In the genomic region with DNA sequence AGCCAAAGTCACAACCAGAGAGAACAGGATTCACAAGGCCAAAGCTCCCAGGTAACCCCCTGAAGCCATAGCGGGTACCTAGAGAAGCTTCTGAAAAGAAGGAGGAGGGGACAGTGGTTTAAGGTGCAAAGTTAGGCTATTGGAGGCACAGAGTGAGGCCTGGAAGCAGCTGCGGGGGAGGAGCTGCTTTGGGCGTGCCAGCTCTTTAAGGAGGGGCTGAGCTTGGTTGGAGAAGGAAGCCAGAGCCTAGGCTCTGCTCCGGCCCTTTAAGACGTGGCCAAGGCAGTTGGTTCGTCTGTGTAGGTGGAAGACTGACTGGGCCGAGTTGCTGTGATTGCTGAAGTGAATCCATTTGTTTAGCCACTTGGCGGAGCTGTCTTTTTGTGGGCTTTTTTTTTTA, we compare ENCODE assay signal across 9 cellular contexts. TPM values are rescaled to one million over a fixed set of nuclear protein-coding genes. Genes with fewer than 3 reads are reported as not detected.
DNase-seq lines count a peak whose midpoint lies in the region; ATAC-seq and TF ChIP-seq lines count a peak whose summit lies in the region.
"Had no signal": no experiment of that assay in that cellular context is flagged by ENCODE, and none has a peak within 500 bp of the region (broad histone marks: within the 10 kb centered on the region; RNA-seq: fewer than 3 reads in every experiment).

No MANE protein-coding gene starts in this region.

- DNase-seq in NCI-H82 (lab: John Stamatoyannopoulos, UW) (peak; percentile 8), NCI-H82 treated with DMSO at 0.1 percent for 48 hours (lab: John Stamatoyannopoulos, UW; ENCODE audit: unreplicated experiment) (no peak), heart left ventricle (peak; percentile 42 to 71 (median 63)), renal cortical epithelial cell (ENCODE audit: low read depth) (peak; percentile 83), SKM-1 treated with dmso at 0.1 percent for 144 hours (lab: John Stamatoyannopoulos, UW; ENCODE audit: unreplicated experiment) (no peak), NCI-H2107 (lab: John Stamatoyannopoulos, UW) (no peak)
- peak; percentile 19 for DNase-seq in activated CD8-positive, alpha-beta T cell treated with anti-CD3 and anti-CD28 coated beads for 36 hours

- H3K4me1 ChIP-seq in heart left ventricle = peaks cover 0 to 20% (median 0%) of the 10 kb centered on the region in 12 donors
- H3K4me1 ChIP-seq: A549 had no signal

- H3K27ac ChIP-seq in heart left ventricle = peak overlapping the region in 10 of 12 donors; percentile 30 to 81 (median 75)
- H3K27ac ChIP-seq: A549 had no signal

- ATAC-seq in HG02798 (IDR thresholded peaks at IDR 0.05; ENCODE audit: poor library complexity, unreplicated experiment) = peak; percentile 93
- peak; percentile 33 for ATAC-seq in activated CD8-positive, alpha-beta T cell treated with anti-CD3 and anti-CD28 coated beads for 36 hours
- ATAC-seq in heart left ventricle = peak; percentile 79 to 91 (median 88)
- ATAC-seq: A549 had no signal

- POLR2A ChIA-PET in activated CD8-positive, alpha-beta T cell treated with anti-CD3 and anti-CD28 coated beads for 36 hours (lab: Charles Lee) = no interaction called here

- no peaks in the 10 kb centered on the region for H3K36me3 ChIP-seq in heart left ventricle

- H3K27ac Mint-ChIP-seq in activated CD8-positive, alpha-beta T cell treated with anti-CD3 and anti-CD28 coated beads for 36 hours = no peak overlapping the region

- CTCF ChIA-PET in activated CD8-positive, alpha-beta T cell treated with anti-CD3 and anti-CD28 coated beads for 36 hours (lab: Charles Lee) = interaction anchor here (1.9 kb wide), 1 partner anchor 15 kb away, joined by 6 read pairs; no protein-coding TSS in a partner anchor

- whole genome bisulfite sequencing in heart left ventricle, 4 donors = 16 to 29% (median 26%) methylated on average over 8 of the region's 8 CpGs

- H3K36me3 Mint-ChIP-seq in activated CD8-positive, alpha-beta T cell treated with anti-CD3 and anti-CD28 coated beads for 36 hours (ENCODE audit: low read depth) = no peaks in the 10 kb centered on the region

- TF ChIP-seq POLR2A in heart left ventricle (IDR thresholded peaks at IDR 0.05) = no peak

- peaks cover 0 to 19% (median 0%) of the 10 kb centered on the region in 9 donors for H3K27me3 ChIP-seq in heart left ventricle

- intact Hi-C loops in activated CD8-positive, alpha-beta T cell treated with anti-CD3 and anti-CD28 coated beads for 36 hours (cut with micrococcal nuclease) = no loop called here
- intact Hi-C loops in heart left ventricle (cut with DNase I) = loop anchor here in 2 of 10 donors (10.0 kb wide), 2 partner anchors 329 to 519 kb away; a partner anchor contains a TSS

- no peaks in the 10 kb centered on the region for H3K9me3 Mint-ChIP-seq in activated CD8-positive, alpha-beta T cell treated with anti-CD3 and anti-CD28 coated beads for 36 hours

- no peak overlapping the region for H3K4me3 Mint-ChIP-seq in activated CD8-positive, alpha-beta T cell treated with anti-CD3 and anti-CD28 coated beads for 36 hours

- H3K9me3 ChIP-seq in heart left ventricle = no peaks in the 10 kb centered on the region
- H3K9me3 ChIP-seq: A549 had no signal

- peak overlapping the region in 11 of 12 donors; percentile 17 to 69 (median 55) for H3K4me3 ChIP-seq in heart left ventricle
- H3K4me3 ChIP-seq: A549 had no signal

- H3K4me1 Mint-ChIP-seq in activated CD8-positive, alpha-beta T cell treated with anti-CD3 and anti-CD28 coated beads for 36 hours (ENCODE audit: low read depth) = peaks cover 6% of the 10 kb centered on the region

- H3K27me3 Mint-ChIP-seq in activated CD8-positive, alpha-beta T cell treated with anti-CD3 and anti-CD28 coated beads for 36 hours = peaks cover 8% of the 10 kb centered on the region

- no peak for TF ChIP-seq CTCF in activated CD8-positive, alpha-beta T cell treated with anti-CD3 and anti-CD28 coated beads for 36 hours (IDR thresholded peaks at IDR 0.05)
- TF ChIP-seq CTCF in heart left ventricle (IDR thresholded peaks at IDR 0.05) = peak in 2 of 12 donors; percentile 13 to 29

RNA-seq across cellular contexts. Expression of a gene that starts 1.5 kb away (rescaled TPM):
- total RNA-seq in activated CD8-positive, alpha-beta T cell treated with anti-CD3 and anti-CD28 coated beads for 36 hours = 1 to 10 TPM in 1 of 2 experiments, under 1 TPM in 1; 0.76 to 1.2 TPM
- total RNA-seq in heart left ventricle = 1 to 10 TPM; 1.4 to 6.2 (median 2.6) TPM
- polyA plus RNA-seq in heart left ventricle = 1 to 10 TPM; 1.6 to 3.5 TPM
- 2.1 and 9.5 TPM in 2 replicates for total RNA-seq in renal cortical epithelial cell

Comparison
In these comparisons a context has a peak if more than half of its experiments do, and no peak if none do; other contexts are left out.
1. DNase-seq: peak in NCI-H82 (single experiment), activated CD8-positive, alpha-beta T cell treated with anti-CD3 and anti-CD28 coated beads for 36 hours (single experiment), heart left ventricle (5 of 5) and renal cortical epithelial cell (single experiment); none in NCI-H82 treated with DMSO at 0.1 percent for 48 hours (single experiment), SKM-1 treated with dmso at 0.1 percent for 144 hours (single experiment) and NCI-H2107 (single experiment).
2. ATAC-seq: peak in every context shown above with its lines; median percentile 93 in HG02798; 88 in heart left ventricle; 33 in activated CD8-positive, alpha-beta T cell treated with anti-CD3 and anti-CD28 coated beads for 36 hours.